In the genomic region with DNA sequence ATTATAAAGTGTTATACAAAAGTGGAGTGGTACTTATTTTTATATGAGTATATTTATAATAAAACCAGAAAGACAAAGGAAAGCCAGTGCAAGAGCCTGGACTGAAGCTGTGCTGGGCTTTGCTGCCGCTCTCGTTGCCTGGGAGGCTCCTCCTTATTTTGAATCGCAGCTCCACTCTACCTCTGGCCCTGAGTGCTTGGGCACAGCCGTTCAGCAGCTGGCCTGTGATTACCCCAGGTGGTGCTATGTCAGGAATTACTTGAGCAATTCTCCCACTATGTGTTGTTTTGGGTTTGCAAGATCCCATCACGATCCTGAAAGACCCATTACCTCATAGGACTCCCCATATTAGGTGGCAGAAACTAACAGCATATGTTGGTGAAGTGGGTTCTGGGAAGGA, we compare ENCODE assay signal across 17 cellular contexts. TPM values are rescaled to one million over a fixed set of nuclear protein-coding genes. Genes with fewer than 3 reads are reported as not detected.
DNase-seq lines count a peak whose midpoint lies in the region; ATAC-seq and TF ChIP-seq lines count a peak whose summit lies in the region.
"Had no signal": no experiment of that assay in that cellular context is flagged by ENCODE, and none has a peak within 500 bp of the region (broad histone marks: within the 10 kb centered on the region; RNA-seq: fewer than 3 reads in every experiment).

No MANE protein-coding gene starts in this region.

- no peaks in the 10 kb centered on the region for H3K4me1 ChIP-seq in lower lobe of right lung
- H3K4me1 ChIP-seq: BE2C had no signal

- intact Hi-C loops in lower lobe of right lung (cut with DNase I): no loop called here

- H3K27ac ChIP-seq in lower lobe of right lung: no peak overlapping the region

- no peak overlapping the region for H3K4me3 ChIP-seq in lower lobe of right lung

- no peak for TF ChIP-seq CTCF in lower lobe of right lung (IDR thresholded peaks at IDR 0.05)

- peak; percentile 31 for DNase-seq in NCI-H2171 treated with DMSO at 0.1 percent for 48 hours (lab: John Stamatoyannopoulos, UW)
- no peak for DNase-seq in NCI-H2171 (lab: John Stamatoyannopoulos, UW)
- DNase-seq in NCI-H1417 treated with DMSO at 0.1 percent for 48 hours (lab: John Stamatoyannopoulos, UW): peak; percentile 58
- DNase-seq in NCI-H510A treated with DMSO at 0.1 percent for 48 hours (lab: John Stamatoyannopoulos, UW): peak; percentile 39
- no peak for DNase-seq in lower lobe of right lung
- no peak for DNase-seq in iPS-NIHi7 (ENCODE audit: extremely low spot score)
- DNase-seq: activated CD4-positive, alpha-beta T cell treated with anti-CD3 and anti-CD28 coated beads, Interleukin-2, amount 50 U/mL, for 4 hours; activated naive CD4-positive, alpha-beta T cell treated with anti-CD3 and anti-CD28 coated beads for 36 hours; BE2C; CD8-positive, alpha-beta memory T cell; DMS53; GDM1; H9; hypothalamus; naive thymus-derived CD8-positive, alpha-beta T cell; stimulated activated naive CD8-positive, alpha-beta T cell treated with anti-CD3 and anti-CD28 coated beads, Interleukin-15, amount 100 ng/mL, for 72 hours had no signal

- no peaks in the 10 kb centered on the region for H3K9me3 ChIP-seq in lower lobe of right lung
- H3K9me3 ChIP-seq: BE2C had no signal

- peaks cover 4% of the 10 kb centered on the region for H3K27me3 ChIP-seq in lower lobe of right lung (ENCODE audit: low read depth)
- H3K27me3 ChIP-seq: BE2C had no signal

- peak; percentile 45 to 64 for ATAC-seq in lower lobe of right lung
- ATAC-seq in GM21576 (IDR thresholded peaks at IDR 0.05; ENCODE audit: unreplicated experiment): no peak
- ATAC-seq: naive thymus-derived CD8-positive, alpha-beta T cell; stimulated activated naive CD8-positive, alpha-beta T cell treated with anti-CD3 and anti-CD28 coated beads, Interleukin-15, amount 100 ng/mL, for 72 hours had no signal

- H3K36me3 ChIP-seq in lower lobe of right lung: no peaks in the 10 kb centered on the region
- H3K36me3 ChIP-seq: BE2C had no signal

RNA-seq across cellular contexts. Expression of a gene that starts 53.0 kb away (rescaled TPM):
- 13.0 TPM for total RNA-seq in lower lobe of right lung

Comparison
In these comparisons a context has a peak if more than half of its experiments do, and no peak if none do; other contexts are left out.
1. DNase-seq: peak in NCI-H2171 treated with DMSO at 0.1 percent for 48 hours (single experiment), NCI-H1417 treated with DMSO at 0.1 percent for 48 hours (single experiment) and NCI-H510A treated with DMSO at 0.1 percent for 48 hours (single experiment); none in NCI-H2171 (single experiment), lower lobe of right lung (single experiment) and iPS-NIHi7 (single experiment).